In the genomic region with DNA sequence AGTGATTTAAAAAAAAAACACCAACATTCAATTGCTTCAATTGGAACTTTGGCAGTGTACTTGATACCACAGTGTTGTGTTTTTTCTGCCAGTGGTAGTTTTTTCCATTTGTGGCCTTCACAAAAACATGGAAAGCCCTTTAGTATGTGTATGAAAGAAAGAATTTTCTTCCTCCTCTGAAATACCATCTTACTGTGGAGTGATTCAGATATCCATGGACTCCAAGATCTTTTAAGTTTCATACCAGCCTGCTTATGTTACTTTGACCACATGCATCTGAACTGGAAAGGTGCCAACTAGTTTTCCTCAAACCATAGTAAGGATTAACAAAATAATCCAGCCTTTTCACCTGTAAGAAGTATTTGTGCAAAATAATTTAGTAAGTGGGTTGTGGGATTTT, we compare ENCODE assay signal across 1 cellular context.
TF ChIP-seq lines count a peak whose summit lies in the region.

No MANE protein-coding gene starts in this region.

TF ChIP-seq in IMR-90, 13 proteins besides CTCF, POLR2A, EP300 and RAD21 (continued from another document):
- no peak for TF ChIP-seq USF2 (IDR thresholded peaks at IDR 0.05; ENCODE audit: low read depth, low read length)
- no peak for TF ChIP-seq ELK1 (IDR thresholded peaks at IDR 0.05; ENCODE audit: borderline replicate concordance, low read depth, low read length)
